In the genomic region with DNA sequence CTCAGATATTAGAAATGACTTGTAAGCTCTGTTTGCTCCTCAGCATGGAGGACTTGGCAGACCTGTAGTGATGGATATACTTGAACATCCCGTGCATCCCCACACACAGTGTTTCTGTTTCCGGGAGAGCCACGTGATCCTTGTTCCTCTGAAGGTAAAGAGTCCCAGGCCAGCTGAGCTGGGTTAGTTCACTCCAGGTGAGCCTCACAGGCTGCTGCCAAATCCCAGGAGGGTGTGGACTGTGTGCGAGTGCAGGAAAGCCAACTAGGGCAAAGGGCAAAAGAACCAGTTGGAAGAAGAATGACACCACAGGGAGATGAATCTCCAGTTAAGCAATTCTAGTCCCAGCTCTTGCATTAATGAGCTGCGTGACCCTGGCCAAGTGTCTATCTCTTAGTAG, we compare ENCODE assay signal across 15 cellular contexts. TPM values are rescaled to one million over a fixed set of nuclear protein-coding genes. Genes with fewer than 3 reads are reported as not detected.
A peak's percentile ranks its signal among the peaks of the same experiment; 100 is the strongest.
DNase-seq lines count a peak whose midpoint lies in the region; ATAC-seq and TF ChIP-seq lines count a peak whose summit lies in the region.
"Had no signal": no experiment of that assay in that cellular context is flagged by ENCODE, and none has a peak within 500 bp of the region (broad histone marks: within the 10 kb centered on the region; RNA-seq: fewer than 3 reads in every experiment).

No MANE protein-coding gene starts in this region.

- H3K27ac ChIP-seq in epithelial cell of prostate = peak overlapping the region; percentile 68

- no peaks in the 10 kb centered on the region for H3K27me3 ChIP-seq in Caco-2 (replicated peaks; ENCODE audit: control insufficient read depth, insufficient read depth, low read length)
- no peaks in the 10 kb centered on the region for H3K27me3 ChIP-seq in MG63

- no peaks in the 10 kb centered on the region for H3K9me3 Mint-ChIP-seq in Caco-2 (ENCODE audit: unreplicated experiment)
- H3K9me3 Mint-ChIP-seq in nephron progenitor cell = no peaks in the 10 kb centered on the region
- H3K9me3 Mint-ChIP-seq: dendritic cell treated with granulocyte-macrophage colony-stimulating factor and Interleukin-4, amounts not matched to agents 40 ng/mL and 50 ng/mL, for 4 days had no signal

- POLR2A ChIA-PET in Caco-2 (lab: Charles Lee) = interaction anchor here (0.5 to 0.8 kb wide), 2 partner anchors 11 to 482 kb away, joined by 3 to 5 read pairs; a partner anchor contains a TSS

- H3K27me3 Mint-ChIP-seq in Caco-2 (ENCODE audit: insufficient read depth, unreplicated experiment) = peaks cover 3% of the 10 kb centered on the region
- H3K27me3 Mint-ChIP-seq in nephron progenitor cell (ENCODE audit: low read depth, poor library complexity) = peaks cover 52% of the 10 kb centered on the region

- intact Hi-C loops in Caco-2 (cut with micrococcal nuclease; ENCODE audit: unreplicated experiment) = no loop called here

- H3K4me3 Mint-ChIP-seq in Caco-2 (ENCODE audit: unreplicated experiment) (peak overlapping the region; percentile 25), nephron progenitor cell (no peak overlapping the region)
- H3K4me3 Mint-ChIP-seq: dendritic cell treated with granulocyte-macrophage colony-stimulating factor and Interleukin-4, amounts not matched to agents 40 ng/mL and 50 ng/mL, for 4 days had no signal

- TF ChIP-seq CTCF in Caco-2 (IDR thresholded peaks at IDR 0.05; ENCODE audit: insufficient read depth in 1 of 2, low read depth in 1 of 2, low read length in 1 of 2, severe bottlenecking in 1 of 2, unreplicated experiment in 1 of 2) = no peak
- TF ChIP-seq CTCF in nephron progenitor cell (IDR thresholded peaks at IDR 0.05) = no peak

- no peak for ATAC-seq in HG03095 (IDR thresholded peaks at IDR 0.05; ENCODE audit: unreplicated experiment)
- ATAC-seq in GM21360 (IDR thresholded peaks at IDR 0.05; ENCODE audit: unreplicated experiment) = no peak
- no peak for ATAC-seq in GM19452 (IDR thresholded peaks at IDR 0.05; ENCODE audit: unreplicated experiment)
- ATAC-seq: activated CD4-positive, CD25-positive, alpha-beta regulatory T cell treated with anti-CD3 and anti-CD28 coated beads, Interleukin-2, amount 50 U/mL, for 24 hours had no signal

- CTCF ChIA-PET in Caco-2 (lab: Charles Lee) = no interaction called here

- no peaks in the 10 kb centered on the region for H3K9me3 ChIP-seq in Caco-2
- no peaks in the 10 kb centered on the region for H3K9me3 ChIP-seq in MG63
- H3K9me3 ChIP-seq: HAP-1 had no signal

- no TSS peak for BruUV-seq in Caco-2 (replicated peaks; lab: Mats Ljungman, UMichigan)

- peaks cover 12% of the 10 kb centered on the region for H3K4me1 ChIP-seq in Caco-2

- peaks cover 13% of the 10 kb centered on the region for H3K4me1 Mint-ChIP-seq in Caco-2 (ENCODE audit: low read depth, unreplicated experiment)
- H3K4me1 Mint-ChIP-seq in nephron progenitor cell = no peaks in the 10 kb centered on the region

- H3K27ac Mint-ChIP-seq in Caco-2 (ENCODE audit: unreplicated experiment) (no peak overlapping the region), nephron progenitor cell (no peak overlapping the region)
- H3K27ac Mint-ChIP-seq: dendritic cell treated with granulocyte-macrophage colony-stimulating factor and Interleukin-4, amounts not matched to agents 40 ng/mL and 50 ng/mL, for 4 days had no signal

- no peak overlapping the region for H3K4me3 ChIP-seq in Caco-2 (ENCODE audit: low read depth, low read length)
- H3K4me3 ChIP-seq in MG63 = no peak overlapping the region
- H3K4me3 ChIP-seq: HAP-1 had no signal

- no peaks in the 10 kb centered on the region for H3K36me3 ChIP-seq in Caco-2 (ENCODE audit: control insufficient read depth, insufficient read depth, low read length)
- no peaks in the 10 kb centered on the region for H3K36me3 ChIP-seq in MG63
- H3K36me3 ChIP-seq: HAP-1 had no signal

- peak; percentile 59 to 78 for DNase-seq in Caco-2
- peak; percentile 14 for DNase-seq in MG63
- DNase-seq in epithelial cell of prostate (ENCODE audit: low read depth, low spot score) = peak; percentile 84
- peak; percentile 91 for DNase-seq in mucosa of gallbladder (ENCODE audit: low spot score)
- no peak for DNase-seq in nephron progenitor cell
- DNase-seq: activated T-cell treated with anti-CD3 and anti-CD28 coated beads for 4 hours, foreskin melanocyte, kidney, NCI-H1436 treated with DMSO at 0.1 percent for 48 hours had no signal

- H3K36me3 Mint-ChIP-seq in Caco-2 (ENCODE audit: insufficient read depth, unreplicated experiment) (no peaks in the 10 kb centered on the region), nephron progenitor cell (ENCODE audit: low read depth) (no peaks in the 10 kb centered on the region)

RNA-seq across cellular contexts. Expression of a gene that starts 10.4 kb away (rescaled TPM):
- 185 and 201 TPM in 2 replicates for total RNA-seq in Caco-2 (2022)
- total RNA-seq in MG63 (2014; rRNA removed; shearing (Covaris generic); ENCODE audit: low replicate concordance) = 101 and 179 TPM in 2 replicates
- total RNA-seq in mucosa of gallbladder = 53.9 TPM

RNA-seq across cellular contexts. Expression of a gene that starts 26.6 kb away (rescaled TPM):
- total RNA-seq in Caco-2 (2022) (6.9 and 8.1 TPM in 2 replicates), mucosa of gallbladder (9.5 TPM)
- total RNA-seq in MG63 (2014; rRNA removed; shearing (Covaris generic); ENCODE audit: low replicate concordance) = 0.84 and 4.3 TPM in 2 replicates

RNA-seq across cellular contexts. Expression of a gene that starts 47.9 kb away (rescaled TPM):
- total RNA-seq in Caco-2 (2022) (not detected in 2 replicates), mucosa of gallbladder (5.9 TPM)
- not detected in 2 replicates for total RNA-seq in MG63 (2014; rRNA removed; shearing (Covaris generic); ENCODE audit: low replicate concordance)
